3 cellular contexts compared by ENCODE assay signal in the genomic region with DNA sequence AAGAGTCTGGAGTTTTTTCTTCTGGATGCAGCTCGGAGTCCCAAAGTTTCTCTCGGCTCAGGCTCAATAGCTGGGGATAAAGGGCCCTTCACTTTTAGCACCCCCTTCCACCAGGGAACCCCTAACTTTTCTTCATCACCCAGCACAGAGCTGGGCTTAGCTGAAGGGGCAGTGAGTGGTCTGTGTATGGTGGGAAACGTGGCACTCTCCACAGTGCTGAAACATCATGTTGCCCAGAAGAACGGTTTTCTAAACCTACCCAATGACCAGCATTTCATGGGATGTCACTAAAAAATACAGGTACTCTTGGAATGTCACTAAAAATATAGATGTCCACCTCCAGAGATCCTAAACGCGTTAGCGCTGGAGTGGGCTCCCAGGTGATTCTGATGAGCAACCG.
TF ChIP-seq lines count a peak whose summit lies in the region.

No MANE protein-coding gene starts in this region.

TF ChIP-seq in SK-N-SH, 30 proteins besides CTCF, POLR2A, EP300 and RAD21:
- TF ChIP-seq, protein P1, sequence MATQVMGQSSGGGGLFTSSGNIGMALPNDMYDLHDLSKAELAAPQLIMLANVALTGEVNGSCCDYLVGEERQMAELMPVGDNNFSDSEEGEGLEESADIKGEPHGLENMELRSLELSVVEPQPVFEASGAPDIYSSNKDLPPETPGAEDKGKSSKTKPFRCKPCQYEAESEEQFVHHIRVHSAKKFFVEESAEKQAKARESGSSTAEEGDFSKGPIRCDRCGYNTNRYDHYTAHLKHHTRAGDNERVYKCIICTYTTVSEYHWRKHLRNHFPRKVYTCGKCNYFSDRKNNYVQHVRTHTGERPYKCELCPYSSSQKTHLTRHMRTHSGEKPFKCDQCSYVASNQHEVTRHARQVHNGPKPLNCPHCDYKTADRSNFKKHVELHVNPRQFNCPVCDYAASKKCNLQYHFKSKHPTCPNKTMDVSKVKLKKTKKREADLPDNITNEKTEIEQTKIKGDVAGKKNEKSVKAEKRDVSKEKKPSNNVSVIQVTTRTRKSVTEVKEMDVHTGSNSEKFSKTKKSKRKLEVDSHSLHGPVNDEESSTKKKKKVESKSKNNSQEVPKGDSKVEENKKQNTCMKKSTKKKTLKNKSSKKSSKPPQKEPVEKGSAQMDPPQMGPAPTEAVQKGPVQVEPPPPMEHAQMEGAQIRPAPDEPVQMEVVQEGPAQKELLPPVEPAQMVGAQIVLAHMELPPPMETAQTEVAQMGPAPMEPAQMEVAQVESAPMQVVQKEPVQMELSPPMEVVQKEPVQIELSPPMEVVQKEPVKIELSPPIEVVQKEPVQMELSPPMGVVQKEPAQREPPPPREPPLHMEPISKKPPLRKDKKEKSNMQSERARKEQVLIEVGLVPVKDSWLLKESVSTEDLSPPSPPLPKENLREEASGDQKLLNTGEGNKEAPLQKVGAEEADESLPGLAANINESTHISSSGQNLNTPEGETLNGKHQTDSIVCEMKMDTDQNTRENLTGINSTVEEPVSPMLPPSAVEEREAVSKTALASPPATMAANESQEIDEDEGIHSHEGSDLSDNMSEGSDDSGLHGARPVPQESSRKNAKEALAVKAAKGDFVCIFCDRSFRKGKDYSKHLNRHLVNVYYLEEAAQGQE (IDR thresholded peaks at IDR 0.05; ENCODE audit: low read depth, low read length) = peak; percentile 69
- no peak for TF ChIP-seq SIN3A (IDR thresholded peaks at IDR 0.05; ENCODE audit: borderline replicate concordance, low read depth, low read length)
- no peak for TF ChIP-seq YY1 (IDR thresholded peaks at IDR 0.05; ENCODE audit: low read depth)

TF ChIP-seq in SK-N-SH treated with all-trans-retinoic acid at 6 μM for 48 hours, 23 proteins besides CTCF, POLR2A, EP300 and RAD21 (continues in another document):
- TF ChIP-seq, protein P2, sequence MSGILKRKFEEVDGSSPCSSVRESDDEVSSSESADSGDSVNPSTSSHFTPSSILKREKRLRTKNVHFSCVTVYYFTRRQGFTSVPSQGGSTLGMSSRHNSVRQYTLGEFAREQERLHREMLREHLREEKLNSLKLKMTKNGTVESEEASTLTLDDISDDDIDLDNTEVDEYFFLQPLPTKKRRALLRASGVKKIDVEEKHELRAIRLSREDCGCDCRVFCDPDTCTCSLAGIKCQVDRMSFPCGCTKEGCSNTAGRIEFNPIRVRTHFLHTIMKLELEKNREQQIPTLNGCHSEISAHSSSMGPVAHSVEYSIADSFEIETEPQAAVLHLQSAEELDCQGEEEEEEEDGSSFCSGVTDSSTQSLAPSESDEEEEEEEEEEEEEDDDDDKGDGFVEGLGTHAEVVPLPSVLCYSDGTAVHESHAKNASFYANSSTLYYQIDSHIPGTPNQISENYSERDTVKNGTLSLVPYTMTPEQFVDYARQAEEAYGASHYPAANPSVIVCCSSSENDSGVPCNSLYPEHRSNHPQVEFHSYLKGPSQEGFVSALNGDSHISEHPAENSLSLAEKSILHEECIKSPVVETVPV (CRISPR knock-in tag; IDR thresholded peaks at IDR 0.05) = no peak
- no peak for TF ChIP-seq TCF4 (CRISPR knock-in tag; IDR thresholded peaks at IDR 0.05; ENCODE audit: borderline replicate concordance)
- TF ChIP-seq, protein P3, sequence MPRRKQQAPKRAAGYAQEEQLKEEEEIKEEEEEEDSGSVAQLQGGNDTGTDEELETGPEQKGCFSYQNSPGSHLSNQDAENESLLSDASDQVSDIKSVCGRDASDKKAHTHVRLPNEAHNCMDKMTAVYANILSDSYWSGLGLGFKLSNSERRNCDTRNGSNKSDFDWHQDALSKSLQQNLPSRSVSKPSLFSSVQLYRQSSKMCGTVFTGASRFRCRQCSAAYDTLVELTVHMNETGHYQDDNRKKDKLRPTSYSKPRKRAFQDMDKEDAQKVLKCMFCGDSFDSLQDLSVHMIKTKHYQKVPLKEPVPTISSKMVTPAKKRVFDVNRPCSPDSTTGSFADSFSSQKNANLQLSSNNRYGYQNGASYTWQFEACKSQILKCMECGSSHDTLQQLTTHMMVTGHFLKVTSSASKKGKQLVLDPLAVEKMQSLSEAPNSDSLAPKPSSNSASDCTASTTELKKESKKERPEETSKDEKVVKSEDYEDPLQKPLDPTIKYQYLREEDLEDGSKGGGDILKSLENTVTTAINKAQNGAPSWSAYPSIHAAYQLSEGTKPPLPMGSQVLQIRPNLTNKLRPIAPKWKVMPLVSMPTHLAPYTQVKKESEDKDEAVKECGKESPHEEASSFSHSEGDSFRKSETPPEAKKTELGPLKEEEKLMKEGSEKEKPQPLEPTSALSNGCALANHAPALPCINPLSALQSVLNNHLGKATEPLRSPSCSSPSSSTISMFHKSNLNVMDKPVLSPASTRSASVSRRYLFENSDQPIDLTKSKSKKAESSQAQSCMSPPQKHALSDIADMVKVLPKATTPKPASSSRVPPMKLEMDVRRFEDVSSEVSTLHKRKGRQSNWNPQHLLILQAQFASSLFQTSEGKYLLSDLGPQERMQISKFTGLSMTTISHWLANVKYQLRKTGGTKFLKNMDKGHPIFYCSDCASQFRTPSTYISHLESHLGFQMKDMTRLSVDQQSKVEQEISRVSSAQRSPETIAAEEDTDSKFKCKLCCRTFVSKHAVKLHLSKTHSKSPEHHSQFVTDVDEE (CRISPR knock-in tag; IDR thresholded peaks at IDR 0.05) = no peak
- no peak for TF ChIP-seq OSR1 (CRISPR knock-in tag; IDR thresholded peaks at IDR 0.05)
- TF ChIP-seq, protein P4, sequence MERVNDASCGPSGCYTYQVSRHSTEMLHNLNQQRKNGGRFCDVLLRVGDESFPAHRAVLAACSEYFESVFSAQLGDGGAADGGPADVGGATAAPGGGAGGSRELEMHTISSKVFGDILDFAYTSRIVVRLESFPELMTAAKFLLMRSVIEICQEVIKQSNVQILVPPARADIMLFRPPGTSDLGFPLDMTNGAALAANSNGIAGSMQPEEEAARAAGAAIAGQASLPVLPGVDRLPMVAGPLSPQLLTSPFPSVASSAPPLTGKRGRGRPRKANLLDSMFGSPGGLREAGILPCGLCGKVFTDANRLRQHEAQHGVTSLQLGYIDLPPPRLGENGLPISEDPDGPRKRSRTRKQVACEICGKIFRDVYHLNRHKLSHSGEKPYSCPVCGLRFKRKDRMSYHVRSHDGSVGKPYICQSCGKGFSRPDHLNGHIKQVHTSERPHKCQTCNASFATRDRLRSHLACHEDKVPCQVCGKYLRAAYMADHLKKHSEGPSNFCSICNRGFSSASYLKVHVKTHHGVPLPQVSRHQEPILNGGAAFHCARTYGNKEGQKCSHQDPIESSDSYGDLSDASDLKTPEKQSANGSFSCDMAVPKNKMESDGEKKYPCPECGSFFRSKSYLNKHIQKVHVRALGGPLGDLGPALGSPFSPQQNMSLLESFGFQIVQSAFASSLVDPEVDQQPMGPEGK (CRISPR knock-in tag; IDR thresholded peaks at IDR 0.05; ENCODE audit: borderline replicate concordance) = no peak
- no peak for TF ChIP-seq ZNF8 (CRISPR knock-in tag; IDR thresholded peaks at IDR 0.05)
- TF ChIP-seq CSDC2 (CRISPR knock-in tag; IDR thresholded peaks at IDR 0.05) = no peak
- no peak for TF ChIP-seq GLIS3 (CRISPR knock-in tag; IDR thresholded peaks at IDR 0.05)
- TF ChIP-seq ZNF70 (CRISPR knock-in tag; IDR thresholded peaks at IDR 0.05) = no peak
- no peak for TF ChIP-seq RARB (CRISPR knock-in tag; IDR thresholded peaks at IDR 0.05)
- no peak for TF ChIP-seq ESRRG (CRISPR knock-in tag; IDR thresholded peaks at IDR 0.05)
- TF ChIP-seq TOX (CRISPR knock-in tag; IDR thresholded peaks at IDR 0.05; ENCODE audit: borderline replicate concordance) = no peak
- no peak for TF ChIP-seq PPARA (CRISPR knock-in tag; IDR thresholded peaks at IDR 0.05; ENCODE audit: borderline replicate concordance)
- no peak for TF ChIP-seq ZNF565 (CRISPR knock-in tag; conservative IDR thresholded peaks at IDR 0.05; ENCODE audit: low read depth)
- no peak for TF ChIP-seq ISL1 (CRISPR knock-in tag; IDR thresholded peaks at IDR 0.05)
- TF ChIP-seq ARNTL (CRISPR knock-in tag; IDR thresholded peaks at IDR 0.05; ENCODE audit: borderline replicate concordance, low read depth) = no peak
- TF ChIP-seq, protein P5, sequence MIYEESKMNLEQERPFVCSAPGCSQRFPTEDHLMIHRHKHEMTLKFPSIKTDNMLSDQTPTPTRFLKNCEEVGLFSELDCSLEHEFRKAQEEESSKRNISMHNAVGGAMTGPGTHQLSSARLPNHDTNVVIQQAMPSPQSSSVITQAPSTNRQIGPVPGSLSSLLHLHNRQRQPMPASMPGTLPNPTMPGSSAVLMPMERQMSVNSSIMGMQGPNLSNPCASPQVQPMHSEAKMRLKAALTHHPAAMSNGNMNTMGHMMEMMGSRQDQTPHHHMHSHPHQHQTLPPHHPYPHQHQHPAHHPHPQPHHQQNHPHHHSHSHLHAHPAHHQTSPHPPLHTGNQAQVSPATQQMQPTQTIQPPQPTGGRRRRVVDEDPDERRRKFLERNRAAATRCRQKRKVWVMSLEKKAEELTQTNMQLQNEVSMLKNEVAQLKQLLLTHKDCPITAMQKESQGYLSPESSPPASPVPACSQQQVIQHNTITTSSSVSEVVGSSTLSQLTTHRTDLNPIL (CRISPR knock-in tag; IDR thresholded peaks at IDR 0.05; ENCODE audit: low read depth) = no peak

TF ChIP-seq in K562, 482 proteins besides CTCF, POLR2A, EP300 and RAD21:
- TF ChIP-seq U2AF2 (optimal IDR thresholded peaks at IDR 0.05; ENCODE audit: low read depth, low read length) (no peak), ARHGAP35 (IDR thresholded peaks at IDR 0.05; ENCODE audit: partially characterized antibody) (no peak), TAF1 (IDR thresholded peaks at IDR 0.05; ENCODE audit: control insufficient read depth, extremely low read depth, insufficient read depth, low read length, severe bottlenecking) (no peak), ZFX (CRISPR knock-in tag; IDR thresholded peaks at IDR 0.05) (peak; percentile 46), POLR3G (IDR thresholded peaks at IDR 0.05; ENCODE audit: extremely low read depth, insufficient read length, insufficient replicate concordance) (no peak)
- TF ChIP-seq, protein P5 (CRISPR knock-in tag; IDR thresholded peaks at IDR 0.05) = no peak
